Comparison of ENCODE assay signal across 10 cellular contexts in genomic region chr2:117980783-117981676, GRCh38. TPM values are rescaled to one million over a fixed set of nuclear protein-coding genes. Genes with fewer than 3 reads are reported as not detected.
DNase-seq lines count a peak whose midpoint lies in the region; ATAC-seq and TF ChIP-seq lines count a peak whose summit lies in the region.
"Had no signal": no experiment of that assay in that cellular context is flagged by ENCODE, and none has a peak within 500 bp of the region (broad histone marks: within the 10 kb centered on the region; RNA-seq: fewer than 3 reads in every experiment).

No MANE protein-coding gene starts in this region.

- no peaks in the 10 kb centered on the region for H3K4me1 ChIP-seq in CD4-positive, CD25-positive, alpha-beta regulatory T cell (ENCODE audit: control insufficient read depth, insufficient read depth, low read length, poor library complexity, severe bottlenecking)
- H3K4me1 ChIP-seq in PC-3 (ENCODE audit: insufficient read depth, low read length): peaks cover 38% of the 10 kb centered on the region
- peaks cover 12% of the 10 kb centered on the region for H3K4me1 ChIP-seq in fibroblast of lung (ENCODE audit: control insufficient read depth, extremely low read depth, insufficient read depth, low read length)

- no peaks in the 10 kb centered on the region for H3K27me3 Mint-ChIP-seq in CD4-positive, CD25-positive, alpha-beta regulatory T cell
- H3K27me3 Mint-ChIP-seq in progenitor cell of endocrine pancreas: no peaks in the 10 kb centered on the region

- no peak overlapping the region for H3K4me3 ChIP-seq in CD4-positive, CD25-positive, alpha-beta regulatory T cell (ENCODE audit: low read depth, low read length)
- H3K4me3 ChIP-seq in PC-3 (ENCODE audit: low read length) (no peak overlapping the region), fibroblast of lung (replicated peaks in 1 of 4; ENCODE audit: control extremely low read depth in 1 of 4, insufficient read depth in 1 of 4, low read depth in 3 of 4, low read length in 4 of 4) (no peak overlapping the region)

- H3K9me3 ChIP-seq in CD4-positive, CD25-positive, alpha-beta regulatory T cell (ENCODE audit: control insufficient read depth in 2 of 2, low read length in 2 of 2): no peaks in the 10 kb centered on the region
- H3K9me3 ChIP-seq in PC-3 (ENCODE audit: low read length) (no peaks in the 10 kb centered on the region), fibroblast of lung (ENCODE audit: control insufficient read depth, insufficient read depth, low read depth, low read length) (no peaks in the 10 kb centered on the region)

- H3K4me1 Mint-ChIP-seq in CD4-positive, CD25-positive, alpha-beta regulatory T cell: peaks cover 0 to 21% (median 17%) of the 10 kb centered on the region in 4 donors
- H3K4me1 Mint-ChIP-seq in progenitor cell of endocrine pancreas (ENCODE audit: low read depth): no peaks in the 10 kb centered on the region

- no peaks in the 10 kb centered on the region for H3K27me3 ChIP-seq in CD4-positive, CD25-positive, alpha-beta regulatory T cell (ENCODE audit: control insufficient read depth, insufficient read depth, low read length)
- H3K27me3 ChIP-seq in PC-3 (ENCODE audit: low read length) (no peaks in the 10 kb centered on the region), fibroblast of lung (ENCODE audit: control insufficient read depth, insufficient read depth, low read length) (no peaks in the 10 kb centered on the region)

- peaks cover 66% of the 10 kb centered on the region for H3K36me3 ChIP-seq in CD4-positive, CD25-positive, alpha-beta regulatory T cell (ENCODE audit: control insufficient read depth, insufficient read depth, low read length)
- H3K36me3 ChIP-seq in PC-3 (ENCODE audit: low read depth, low read length) (peaks cover 20% of the 10 kb centered on the region), fibroblast of lung (ENCODE audit: control insufficient read depth, insufficient read depth, low read length) (peaks cover 3% of the 10 kb centered on the region)

- peaks cover 47% of the 10 kb centered on the region for H3K36me3 Mint-ChIP-seq in CD4-positive, CD25-positive, alpha-beta regulatory T cell
- peaks cover 12% of the 10 kb centered on the region for H3K36me3 Mint-ChIP-seq in progenitor cell of endocrine pancreas (ENCODE audit: insufficient read depth)

- H3K79me2 ChIP-seq in PC-3 (ENCODE audit: low read length) (peaks cover 4% of the 10 kb centered on the region; the same call in 1 of the 2 replicates), fibroblast of lung (ENCODE audit: control insufficient read depth, insufficient read depth, low read length) (no peaks in the 10 kb centered on the region)

- TF ChIP-seq CTCF in PC-3 (conservative IDR thresholded peaks at IDR 0.05; ENCODE audit: low read depth, low read length) (no peak), fibroblast of lung (conservative IDR thresholded peaks at IDR 0.05 in 1 of 2, IDR thresholded peaks at IDR 0.05 in 1 of 2; ENCODE audit: low read depth in 1 of 2, low read length in 2 of 2) (no peak), progenitor cell of endocrine pancreas (IDR thresholded peaks at IDR 0.05; ENCODE audit: unreplicated experiment) (no peak)

- H3K4me3 Mint-ChIP-seq in CD4-positive, CD25-positive, alpha-beta regulatory T cell: no peak overlapping the region
- no peak overlapping the region for H3K4me3 Mint-ChIP-seq in progenitor cell of endocrine pancreas (ENCODE audit: low read depth)

- CTCF ChIA-PET in PC-3 (lab: Charles Lee): no interaction called here

- H3K4me2 ChIP-seq in PC-3 (ENCODE audit: low read length) (peak overlapping the region; percentile 20; the same call in 1 of the 2 replicates), fibroblast of lung (ENCODE audit: extremely low read depth, insufficient read depth, low read length) (peak overlapping the region; percentile 42)

- no peak for DNase-seq in CD4-positive, CD25-positive, alpha-beta regulatory T cell
- DNase-seq in PC-3: peak; percentile 89
- peak; percentile 91 to 95 for DNase-seq in fibroblast of lung (ENCODE audit: low read depth in 2 of 2)
- DNase-seq in progenitor cell of endocrine pancreas (ENCODE audit: low spot score, unreplicated experiment): no peak
- no peak for DNase-seq in activated T-cell treated with anti-CD3 and anti-CD28 coated beads for 4 hours
- no peak for DNase-seq in HK-2 (ENCODE audit: unreplicated experiment)
- DNase-seq: RPMI8226; stimulated activated CD4-positive, alpha-beta T cell treated with anti-CD3 and anti-CD28 coated beads, Interleukin-15, amount 100 ng/mL, for 24 hours had no signal

- no peak overlapping the region for H3K27ac ChIP-seq in CD4-positive, CD25-positive, alpha-beta regulatory T cell (ENCODE audit: insufficient read depth, low read length, poor library complexity, severe bottlenecking)
- peak overlapping the region; percentile 78 for H3K27ac ChIP-seq in PC-3 (ENCODE audit: low read length)
- peak overlapping the region; percentile 76 for H3K27ac ChIP-seq in fibroblast of lung (ENCODE audit: insufficient read depth, low read length)

- H3K9ac ChIP-seq in PC-3 (ENCODE audit: low read length) (peak overlapping the region; percentile 28), fibroblast of lung (ENCODE audit: insufficient read depth, low read length) (no peak overlapping the region)

- H3K9me2 ChIP-seq in PC-3 (replicated peaks; ENCODE audit: low read length): no peaks in the 10 kb centered on the region

- no peaks in the 10 kb centered on the region for H3K9me3 Mint-ChIP-seq in CD4-positive, CD25-positive, alpha-beta regulatory T cell
- H3K9me3 Mint-ChIP-seq in progenitor cell of endocrine pancreas (ENCODE audit: low read depth): no peaks in the 10 kb centered on the region

- H4K20me1 ChIP-seq in PC-3 (ENCODE audit: low read length): no peaks in the 10 kb centered on the region
- H4K20me1 ChIP-seq in fibroblast of lung (ENCODE audit: control insufficient read depth, extremely low read depth, insufficient read depth, low read length): no peaks in the 10 kb centered on the region

- BruUV-seq in PC-3 (replicated peaks; lab: Mats Ljungman, UMichigan): no TSS peak

- H3K27ac Mint-ChIP-seq in CD4-positive, CD25-positive, alpha-beta regulatory T cell: peak overlapping the region in 2 of 3 donors; percentile 5 to 55
- peak overlapping the region; percentile 69 for H3K27ac Mint-ChIP-seq in progenitor cell of endocrine pancreas

- H3F3A ChIP-seq in PC-3 (ENCODE audit: low read length, unreplicated experiment): no peaks in the 10 kb centered on the region

- intact Hi-C loops in PC-3 (cut with micrococcal nuclease): loop anchor here (1.0 to 5.0 kb wide), 2 partner anchors 24 to 39 kb away; no protein-coding TSS in a partner anchor

- POLR2A ChIA-PET in PC-3 (lab: Charles Lee; ENCODE audit: unreplicated experiment): no interaction called here

- H2AFZ ChIP-seq in PC-3 (ENCODE audit: low read length): no peak overlapping the region
- no peak overlapping the region for H2AFZ ChIP-seq in fibroblast of lung (ENCODE audit: low read length)

- no peak for ATAC-seq in CD4-positive, CD25-positive, alpha-beta regulatory T cell (ENCODE audit: low read depth in 2 of 2)
- ATAC-seq in PC-3 (peak; percentile 83), HG03457 (IDR thresholded peaks at IDR 0.05; ENCODE audit: unreplicated experiment) (no peak), HG02884 (IDR thresholded peaks at IDR 0.05; ENCODE audit: unreplicated experiment) (no peak)

RNA-seq across cellular contexts. Expression of gene CCDC93, which starts 32.8 kb away (rescaled TPM):
- 58.9 TPM for total RNA-seq in CD4-positive, CD25-positive, alpha-beta regulatory T cell
- 1 to 10 TPM; 4.6 to 7.9 (median 6.1) TPM for polyA plus RNA-seq in CD4-positive, CD25-positive, alpha-beta regulatory T cell
- total RNA-seq in PC-3 (2014; rRNA removed) (14.0 and 21.3 TPM in 2 replicates), fibroblast of lung (24.4 and 32.0 TPM in 2 replicates), progenitor cell of endocrine pancreas (63.4 and 67.4 TPM in 2 replicates)
- polyA plus RNA-seq in fibroblast of lung: 13.2 and 15.1 TPM in 2 replicates
- 8.2 and 11.3 TPM in 2 replicates for polyA plus RNA-seq in fibroblast of lung (2012)
- polyA minus RNA-seq in fibroblast of lung (ENCODE audit: low replicate concordance): 5.5 and 5.7 TPM in 2 replicates

Comparison
In these comparisons a context has a peak if more than half of its experiments do, and no peak if none do; other contexts are left out.
1. DNase-seq: peak in PC-3 (single experiment) and fibroblast of lung (2 of 2); none in CD4-positive, CD25-positive, alpha-beta regulatory T cell (0 of 3), progenitor cell of endocrine pancreas (single experiment), activated T-cell treated with anti-CD3 and anti-CD28 coated beads for 4 hours (single experiment) and HK-2 (single experiment).